Comparison of ENCODE assay signal across 1 cellular context in genomic region chr3:49930922-49931321, GRCh38.
TF ChIP-seq lines count a peak whose summit lies in the region.

No MANE protein-coding gene starts in this region.

TF ChIP-seq in K562, 482 proteins besides CTCF, POLR2A, EP300 and RAD21 (continued from another document):
- TF ChIP-seq POLR2H (tag; IDR thresholded peaks at IDR 0.05; ENCODE audit: low read depth), result 0 out of 2 replicates have a peak, but pooled peaks have one; percentile 26
- peak; percentile 42; the same call in 1 of the 2 replicates for TF ChIP-seq PHF8 (IDR thresholded peaks at IDR 0.05; ENCODE audit: borderline replicate concordance, low read length)
- TF ChIP-seq JUND (IDR thresholded peaks at IDR 0.05; ENCODE audit: borderline replicate concordance, low read depth, low read length), result 0 out of 2 replicates have a peak, but pooled peaks have one; percentile 25
- TF ChIP-seq JUND (tag; IDR thresholded peaks at IDR 0.05; ENCODE audit: borderline replicate concordance, low read depth, low read length), result no peak; the same call in 2 of the 3 replicates
- peak; percentile 78 for TF ChIP-seq ZNF384 (IDR thresholded peaks at IDR 0.05; ENCODE audit: low read depth, low read length)
- no peak for TF ChIP-seq SAP30 (IDR thresholded peaks at IDR 0.05; ENCODE audit: borderline replicate concordance, insufficient read depth, low read depth, low read length, poor library complexity, severe bottlenecking)
- TF ChIP-seq CTCFL (IDR thresholded peaks at IDR 0.05; ENCODE audit: borderline replicate concordance, insufficient read depth, low read depth, low read length, poor library complexity, severe bottlenecking), result peak; percentile 30
- TF ChIP-seq YY1 (IDR thresholded peaks at IDR 0.05; ENCODE audit: borderline replicate concordance in 1 of 3, control insufficient read depth in 1 of 3, extremely low read depth in 1 of 3, insufficient read depth in 3 of 3, insufficient read length in 1 of 3, insufficient replicate concordance in 2 of 3, low read depth in 1 of 3, low read length in 2 of 3), result peak in 2 of 3 experiments; percentile 19 to 75
- no peak for TF ChIP-seq MLLT1 (IDR thresholded peaks at IDR 0.05)
- peak; percentile 28 for TF ChIP-seq POLR2B (IDR thresholded peaks at IDR 0.05; ENCODE audit: low read depth, partially characterized antibody)
- TF ChIP-seq SUPT5H (IDR thresholded peaks at IDR 0.05), result peak; percentile 38; the same call in 1 of the 2 replicates
- TF ChIP-seq ZNF592 (IDR thresholded peaks at IDR 0.05), result 0 out of 2 replicates have a peak, but pooled peaks have one; percentile 27
- peak; percentile 79 for TF ChIP-seq PKNOX1 (IDR thresholded peaks at IDR 0.05)
